In genomic region chr7:47266131-47266706, GRCh38 we compare ENCODE assay signal across 9 cellular contexts.
A peak's percentile ranks its signal among the peaks of the same experiment; 100 is the strongest.
DNase-seq lines count a peak whose midpoint lies in the region; ATAC-seq and TF ChIP-seq lines count a peak whose summit lies in the region.
"Had no signal": no experiment of that assay in that cellular context is flagged by ENCODE, and none has a peak within 500 bp of the region (broad histone marks: within the 10 kb centered on the region; RNA-seq: fewer than 3 reads in every experiment).

No MANE protein-coding gene starts in this region.

- H3K27me3 ChIP-seq in SJCRH30 (no peaks in the 10 kb centered on the region), left lung (no peaks in the 10 kb centered on the region)

- ATAC-seq in GM21576 (IDR thresholded peaks at IDR 0.05; ENCODE audit: unreplicated experiment), result peak; percentile 84
- peak; percentile 95 for ATAC-seq in left lung
- ATAC-seq in stimulated activated memory B cell treated with anti-CD40 and anti-IgM and Interleukin-4, amounts not matched to agents 10 μg/mL and 1 μg/mL and 100 μg/mL, for 72 hours, result peak; percentile 83

- no peaks in the 10 kb centered on the region for H3K27me3 Mint-ChIP-seq in chondrocyte (ENCODE audit: low read depth)
- no peaks in the 10 kb centered on the region for H3K27me3 Mint-ChIP-seq in stimulated activated memory B cell treated with anti-CD40 and anti-IgM and Interleukin-4, amounts not matched to agents 10 μg/mL and 1 μg/mL and 100 μg/mL, for 72 hours
- H3K27me3 Mint-ChIP-seq: CD8-positive, alpha-beta memory T cell had no signal

- peaks cover 9% of the 10 kb centered on the region for H3K36me3 Mint-ChIP-seq in chondrocyte (ENCODE audit: low read depth)
- H3K36me3 Mint-ChIP-seq in stimulated activated memory B cell treated with anti-CD40 and anti-IgM and Interleukin-4, amounts not matched to agents 10 μg/mL and 1 μg/mL and 100 μg/mL, for 72 hours, result no peaks in the 10 kb centered on the region
- H3K36me3 Mint-ChIP-seq: CD8-positive, alpha-beta memory T cell had no signal

- H3K36me3 ChIP-seq in SJCRH30 (no peaks in the 10 kb centered on the region), left lung (no peaks in the 10 kb centered on the region)

- H3K27ac ChIP-seq in SJCRH30 (no peak overlapping the region), left lung (peak overlapping the region; percentile 5 to 9)

- peak overlapping the region; percentile 85 for H3K27ac Mint-ChIP-seq in chondrocyte (ENCODE audit: unreplicated experiment)
- H3K27ac Mint-ChIP-seq in stimulated activated memory B cell treated with anti-CD40 and anti-IgM and Interleukin-4, amounts not matched to agents 10 μg/mL and 1 μg/mL and 100 μg/mL, for 72 hours, result no peak overlapping the region
- H3K27ac Mint-ChIP-seq: CD8-positive, alpha-beta memory T cell had no signal

- H3K4me1 ChIP-seq in SJCRH30 (no peaks in the 10 kb centered on the region), left lung (peaks cover 0 to 15% of the 10 kb centered on the region in 2 donors)

- peaks cover 19% of the 10 kb centered on the region for H3K9me3 Mint-ChIP-seq in chondrocyte (ENCODE audit: low read depth)
- peaks cover 3% of the 10 kb centered on the region for H3K9me3 Mint-ChIP-seq in stimulated activated memory B cell treated with anti-CD40 and anti-IgM and Interleukin-4, amounts not matched to agents 10 μg/mL and 1 μg/mL and 100 μg/mL, for 72 hours

- H3K4me1 Mint-ChIP-seq in chondrocyte (ENCODE audit: low read depth), result peaks cover 28% of the 10 kb centered on the region
- H3K4me1 Mint-ChIP-seq in stimulated activated memory B cell treated with anti-CD40 and anti-IgM and Interleukin-4, amounts not matched to agents 10 μg/mL and 1 μg/mL and 100 μg/mL, for 72 hours, result peaks cover 5% of the 10 kb centered on the region
- H3K4me1 Mint-ChIP-seq: CD8-positive, alpha-beta memory T cell had no signal

- TF ChIP-seq CTCF in chondrocyte (IDR thresholded peaks at IDR 0.05) (peak; percentile 99), left lung (IDR thresholded peaks at IDR 0.05) (peak; percentile 74 to 87)

- intact Hi-C loops in left lung (cut with DNase I), result no loop called here

- DNase-seq in NCI-H2107 treated with DMSO at 0.1 percent for 48 hours (lab: John Stamatoyannopoulos, UW; ENCODE audit: unreplicated experiment) (peak; percentile 80), NCI-H2107 (lab: John Stamatoyannopoulos, UW) (no peak), SJCRH30 (peak; percentile 69 to 88), chondrocyte (ENCODE audit: low spot score) (no peak), left lung (peak in 1 of 2 donors; percentile 58)
- peak; percentile 34 for DNase-seq in Jurkat, Clone E6-1 (ENCODE audit: low read depth, low spot score)

- H3K4me3 Mint-ChIP-seq in chondrocyte (ENCODE audit: unreplicated experiment), result no peak overlapping the region
- no peak overlapping the region for H3K4me3 Mint-ChIP-seq in stimulated activated memory B cell treated with anti-CD40 and anti-IgM and Interleukin-4, amounts not matched to agents 10 μg/mL and 1 μg/mL and 100 μg/mL, for 72 hours
- H3K4me3 Mint-ChIP-seq: CD8-positive, alpha-beta memory T cell had no signal

- H3K4me3 ChIP-seq in Jurkat, Clone E6-1 (ENCODE audit: low read length), result no peak overlapping the region
- H3K4me3 ChIP-seq in SJCRH30 (no peak overlapping the region), left lung (no peak overlapping the region)

- H3K9me3 ChIP-seq in SJCRH30 (replicated peaks), result no peaks in the 10 kb centered on the region
- peaks cover 0 to 5% of the 10 kb centered on the region in 2 donors for H3K9me3 ChIP-seq in left lung

Comparison
In these comparisons a context has a peak if more than half of its experiments do, and no peak if none do; other contexts are left out.
1. DNase-seq: peak in NCI-H2107 treated with DMSO at 0.1 percent for 48 hours (single experiment), Jurkat, Clone E6-1 (single experiment) and SJCRH30 (2 of 2); none in NCI-H2107 (single experiment) and chondrocyte (single experiment).
2. Peak in every context shown above with its lines, with median percentiles within 50 percentile points of each other: ATAC-seq.